ENCODE assay signal across 18 cellular contexts in the genomic region with DNA sequence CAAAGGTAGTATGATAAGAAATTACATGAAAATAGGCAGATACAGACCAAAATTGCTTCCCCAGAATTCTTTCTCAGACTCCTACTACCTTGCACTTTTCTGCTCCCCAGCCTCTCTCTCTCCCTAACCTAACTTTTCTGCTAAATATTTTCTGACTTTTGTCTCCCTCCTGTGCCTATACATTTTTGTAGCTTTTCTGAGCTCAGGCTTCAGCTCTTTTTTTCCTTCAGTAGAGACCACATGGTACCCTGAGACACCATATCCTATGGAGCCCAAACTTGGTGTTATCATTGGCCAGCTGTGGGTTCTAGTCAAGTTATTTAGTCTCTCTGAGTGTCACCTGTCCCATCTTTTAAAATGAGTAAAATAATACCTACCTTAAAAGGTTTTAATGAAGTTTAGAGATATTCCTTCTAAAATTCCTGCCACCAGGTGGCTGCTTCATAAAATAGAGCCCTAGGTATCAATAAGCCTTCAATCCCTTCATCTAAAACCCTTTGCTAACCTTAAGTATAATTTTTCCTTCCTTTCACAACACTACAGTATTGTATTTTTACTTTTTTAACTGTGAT.
A peak's percentile ranks its signal among the peaks of the same experiment; 100 is the strongest.
DNase-seq lines count a peak whose midpoint lies in the region; ATAC-seq, FAIRE-seq and TF ChIP-seq lines count a peak whose summit lies in the region.
"Had no signal": no experiment of that assay in that cellular context is flagged by ENCODE, and none has a peak within 500 bp of the region (broad histone marks: within the 10 kb centered on the region; RNA-seq: fewer than 3 reads in every experiment).

No MANE protein-coding gene starts in this region.

- no peaks in the 10 kb centered on the region for H3K79me2 ChIP-seq in astrocyte (ENCODE audit: insufficient read depth, low read length)

- TF ChIP-seq CTCF in C4-2B (conservative IDR thresholded peaks at IDR 0.05) (peak; percentile 57), astrocyte (IDR thresholded peaks at IDR 0.05; ENCODE audit: insufficient read depth, low read depth, low read length) (peak; percentile 33)

- no peak overlapping the region for H3K4me2 ChIP-seq in astrocyte (ENCODE audit: low read length)

- H3K27ac Mint-ChIP-seq in astrocyte (ENCODE audit: unreplicated experiment), result no peak overlapping the region
- H3K27ac Mint-ChIP-seq in stimulated activated memory B cell treated with anti-CD40 and anti-IgM and Interleukin-4, amounts not matched to agents 10 μg/mL and 1 μg/mL and 100 μg/mL, for 72 hours, result no peak overlapping the region
- H3K27ac Mint-ChIP-seq: activated T-cell treated with anti-CD3 and anti-CD28 coated beads, Interleukin-2, amount 50 U/mL, for 24 hours; CD8-positive, alpha-beta T cell; stimulated activated naive CD8-positive, alpha-beta T cell treated with anti-CD3 and anti-CD28 coated beads, Interleukin-15, amount 100 ng/mL, for 72 hours had no signal

- ATAC-seq in stimulated activated memory B cell treated with anti-CD40 and anti-IgM and Interleukin-4, amounts not matched to agents 10 μg/mL and 1 μg/mL and 100 μg/mL, for 72 hours, result no peak
- ATAC-seq: CD8-positive, alpha-beta T cell; left ventricle myocardium superior; pancreas; Right ventricle myocardium inferior; stimulated activated naive CD8-positive, alpha-beta T cell treated with anti-CD3 and anti-CD28 coated beads, Interleukin-15, amount 100 ng/mL, for 72 hours had no signal

- H3K4me3 Mint-ChIP-seq in astrocyte (ENCODE audit: unreplicated experiment), result no peak overlapping the region
- H3K4me3 Mint-ChIP-seq in stimulated activated memory B cell treated with anti-CD40 and anti-IgM and Interleukin-4, amounts not matched to agents 10 μg/mL and 1 μg/mL and 100 μg/mL, for 72 hours, result no peak overlapping the region
- H3K4me3 Mint-ChIP-seq: activated T-cell treated with anti-CD3 and anti-CD28 coated beads, Interleukin-2, amount 50 U/mL, for 24 hours; CD8-positive, alpha-beta T cell; stimulated activated naive CD8-positive, alpha-beta T cell treated with anti-CD3 and anti-CD28 coated beads, Interleukin-15, amount 100 ng/mL, for 72 hours had no signal

- H3K4me1 ChIP-seq in HUES6 (ENCODE audit: control insufficient read depth, insufficient read depth, low read length) (peaks cover 12% of the 10 kb centered on the region), astrocyte (ENCODE audit: insufficient read depth, low read length) (no peaks in the 10 kb centered on the region), iPS-20b (ENCODE audit: insufficient read depth, low read length) (peaks cover 11% of the 10 kb centered on the region)
- H3K4me1 ChIP-seq: pancreas had no signal

- no peak overlapping the region for H2AFZ ChIP-seq in astrocyte (ENCODE audit: low read depth, low read length)

- peaks cover 2% of the 10 kb centered on the region for H3K36me3 Mint-ChIP-seq in astrocyte (ENCODE audit: low read depth, unreplicated experiment)
- no peaks in the 10 kb centered on the region for H3K36me3 Mint-ChIP-seq in stimulated activated memory B cell treated with anti-CD40 and anti-IgM and Interleukin-4, amounts not matched to agents 10 μg/mL and 1 μg/mL and 100 μg/mL, for 72 hours
- H3K36me3 Mint-ChIP-seq: CD8-positive, alpha-beta T cell had no signal

- no peaks in the 10 kb centered on the region for H3K9me3 ChIP-seq in HUES6 (ENCODE audit: control insufficient read depth, insufficient read depth, low read depth, low read length)
- H3K9me3 ChIP-seq in astrocyte (ENCODE audit: insufficient read depth, low read depth, low read length), result no peaks in the 10 kb centered on the region
- H3K9me3 ChIP-seq in iPS-20b (ENCODE audit: insufficient read depth, low read depth, low read length), result no peaks in the 10 kb centered on the region
- H3K9me3 ChIP-seq: pancreas had no signal

- peaks cover 3% of the 10 kb centered on the region for H3K9me3 Mint-ChIP-seq in astrocyte (ENCODE audit: unreplicated experiment)
- H3K9me3 Mint-ChIP-seq in stimulated activated memory B cell treated with anti-CD40 and anti-IgM and Interleukin-4, amounts not matched to agents 10 μg/mL and 1 μg/mL and 100 μg/mL, for 72 hours, result no peaks in the 10 kb centered on the region
- H3K9me3 Mint-ChIP-seq: activated T-cell treated with anti-CD3 and anti-CD28 coated beads, Interleukin-2, amount 50 U/mL, for 24 hours; CD8-positive, alpha-beta T cell; stimulated activated naive CD8-positive, alpha-beta T cell treated with anti-CD3 and anti-CD28 coated beads, Interleukin-15, amount 100 ng/mL, for 72 hours had no signal

- peak; percentile 34 for FAIRE-seq in astrocyte (lab: Jason Lieb, UNC)
- FAIRE-seq: frontal cortex, pancreas had no signal

- H3K27me3 Mint-ChIP-seq in astrocyte (ENCODE audit: low read depth, unreplicated experiment), result no peaks in the 10 kb centered on the region
- no peaks in the 10 kb centered on the region for H3K27me3 Mint-ChIP-seq in stimulated activated memory B cell treated with anti-CD40 and anti-IgM and Interleukin-4, amounts not matched to agents 10 μg/mL and 1 μg/mL and 100 μg/mL, for 72 hours

- H3K27me3 ChIP-seq in HUES6 (ENCODE audit: control insufficient read depth, insufficient read depth, low read length), result no peaks in the 10 kb centered on the region
- no peaks in the 10 kb centered on the region for H3K27me3 ChIP-seq in astrocyte (ENCODE audit: insufficient read depth, low read length)
- H3K27me3 ChIP-seq in iPS-20b (ENCODE audit: insufficient read depth, low read length), result no peaks in the 10 kb centered on the region
- H3K27me3 ChIP-seq: pancreas had no signal

- no peaks in the 10 kb centered on the region for H4K20me1 ChIP-seq in astrocyte (ENCODE audit: insufficient read depth, low read length)

- H3K27ac ChIP-seq in C4-2B (no peak overlapping the region), HUES6 (ENCODE audit: low read depth, low read length) (peak overlapping the region; percentile 80), astrocyte (ENCODE audit: low read depth, low read length) (no peak overlapping the region), iPS-20b (ENCODE audit: low read length) (no peak overlapping the region)
- H3K27ac ChIP-seq: pancreas had no signal

- H3K36me3 ChIP-seq in HUES6 (ENCODE audit: control insufficient read depth, insufficient read depth, low read length) (peaks cover 4% of the 10 kb centered on the region; the same call in 1 of the 2 replicates), astrocyte (ENCODE audit: insufficient read depth, low read length) (no peaks in the 10 kb centered on the region), iPS-20b (ENCODE audit: insufficient read depth, low read depth, low read length) (no peaks in the 10 kb centered on the region)
- H3K36me3 ChIP-seq: pancreas had no signal

- H3K9ac ChIP-seq in HUES6 (ENCODE audit: low read length) (peak overlapping the region; percentile 50), astrocyte (ENCODE audit: low read length) (no peak overlapping the region), iPS-20b (ENCODE audit: low read depth, low read length) (no peak overlapping the region)

- DNase-seq in astrocyte (ENCODE audit: low read depth) (no peak), SHP77 (lab: John Stamatoyannopoulos, UW) (no peak), cerebellum (ENCODE audit: low spot score) (no peak), NCI-H526 (lab: John Stamatoyannopoulos, UW) (no peak)
- DNase-seq: activated CD4-positive, CD25-positive, alpha-beta regulatory T cell; activated T-cell treated with anti-CD3 and anti-CD28 coated beads, Interleukin-2, amount 50 U/mL, for 24 hours; CD8-positive, alpha-beta T cell; left ventricle myocardium superior; NCI-H2029; pancreas; stimulated activated CD4-positive, alpha-beta T cell treated with anti-CD3 and anti-CD28 coated beads, Interleukin-2, amount 100 ng/mL, for 48 hours; stimulated activated naive CD8-positive, alpha-beta T cell treated with anti-CD3 and anti-CD28 coated beads, Interleukin-15, amount 100 ng/mL, for 72 hours had no signal

- peaks cover 13% of the 10 kb centered on the region for H3K4me1 Mint-ChIP-seq in astrocyte (ENCODE audit: low read depth, unreplicated experiment)
- H3K4me1 Mint-ChIP-seq in stimulated activated memory B cell treated with anti-CD40 and anti-IgM and Interleukin-4, amounts not matched to agents 10 μg/mL and 1 μg/mL and 100 μg/mL, for 72 hours, result peaks cover 11% of the 10 kb centered on the region

- peak overlapping the region; percentile 61; the same call in 1 of the 2 replicates for H3K4me3 ChIP-seq in HUES6 (ENCODE audit: low read depth, low read length)
- no peak overlapping the region for H3K4me3 ChIP-seq in astrocyte (ENCODE audit: insufficient read depth, low read depth, low read length)
- 0 out of 2 replicates have a peak overlapping the region, but pooled peaks have one; percentile 39 for H3K4me3 ChIP-seq in iPS-20b (ENCODE audit: low read length)
- H3K4me3 ChIP-seq: pancreas had no signal
